In the genomic region with DNA sequence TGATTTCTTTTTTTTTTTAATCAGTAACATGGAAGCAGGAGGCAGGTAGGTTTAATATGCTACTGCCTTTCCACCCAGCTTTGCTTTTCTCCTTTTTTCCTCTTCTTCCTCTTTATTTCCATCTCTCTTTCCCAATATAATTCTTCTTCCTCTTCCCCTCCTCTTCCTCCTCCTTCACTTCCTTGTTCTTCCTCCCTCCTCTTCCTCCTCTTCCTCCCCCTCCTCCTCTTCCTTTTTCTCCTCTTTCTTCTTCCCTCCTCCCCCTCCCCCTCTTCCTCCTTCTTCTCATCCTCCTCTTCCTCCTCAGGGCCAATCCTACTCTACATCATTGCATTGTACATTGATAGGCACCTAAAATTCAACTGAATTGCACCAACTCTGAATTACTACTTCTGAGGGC, we compare ENCODE assay signal across 28 cellular contexts.
"Had no signal": no experiment of that assay in that cellular context is flagged by ENCODE, and none has a peak within 500 bp of the region (broad histone marks: within the 10 kb centered on the region; RNA-seq: fewer than 3 reads in every experiment).

No MANE protein-coding gene starts in this region.

- H3K4me1 ChIP-seq: testis, thyroid gland, uterus had no signal

- H3K27ac Mint-ChIP-seq: stimulated activated effector memory CD8-positive, alpha-beta T cell treated with anti-CD3 and anti-CD28 coated beads, Interleukin-12 subunit alpha, Interleukin-12 subunit beta, amount 100 ng/mL, for 72 hours; stimulated activated memory B cell treated with anti-CD40 and anti-IgM and Interleukin-4, amounts not matched to agents 10 μg/mL and 1 μg/mL and 100 μg/mL, for 72 hours; stimulated activated naive B cell treated with anti-CD40 and anti-IgM and Interleukin-4, amounts not matched to agents 10 μg/mL and 1 μg/mL and 100 μg/mL, for 72 hours; stimulated activated naive CD8-positive, alpha-beta T cell treated with anti-CD3 and anti-CD28 coated beads, Interleukin-15, amount 100 ng/mL, for 72 hours; stimulated activated naive CD8-positive, alpha-beta T cell treated with anti-CD3 and anti-CD28 coated beads, Interleukin-15, Interleukin-2, amounts not matched to agents 100 ng/mL and 50 ng/mL, for 24 hours; type B pancreatic cell had no signal

- ATAC-seq: stimulated activated effector memory CD8-positive, alpha-beta T cell treated with anti-CD3 and anti-CD28 coated beads, Interleukin-12 subunit alpha, Interleukin-12 subunit beta, amount 100 ng/mL, for 72 hours; stimulated activated memory B cell treated with anti-CD40 and anti-IgM and Interleukin-4, amounts not matched to agents 10 μg/mL and 1 μg/mL and 100 μg/mL, for 72 hours; stimulated activated naive B cell treated with anti-CD40 and anti-IgM and Interleukin-4, amounts not matched to agents 10 μg/mL and 1 μg/mL and 100 μg/mL, for 72 hours; stimulated activated naive CD8-positive, alpha-beta T cell treated with anti-CD3 and anti-CD28 coated beads, Interleukin-15, amount 100 ng/mL, for 72 hours; stimulated activated naive CD8-positive, alpha-beta T cell treated with anti-CD3 and anti-CD28 coated beads, Interleukin-15, Interleukin-2, amounts not matched to agents 100 U/mL and 50 U/mL, for 24 hours; upper lobe of right lung had no signal

- H3K9me3 ChIP-seq: suprapubic skin, testis, thyroid gland, upper lobe of right lung, vagina had no signal

- H3K9me3 Mint-ChIP-seq: stimulated activated effector memory CD8-positive, alpha-beta T cell treated with anti-CD3 and anti-CD28 coated beads, Interleukin-12 subunit alpha, Interleukin-12 subunit beta, amount 100 ng/mL, for 72 hours; stimulated activated naive CD8-positive, alpha-beta T cell treated with anti-CD3 and anti-CD28 coated beads, Interleukin-15, Interleukin-2, amounts not matched to agents 100 ng/mL and 50 ng/mL, for 24 hours had no signal

- DNase-seq: stimulated activated CD4-positive, alpha-beta T cell treated with anti-CD3 and anti-CD28 coated beads, Interleukin-2, amount 100 ng/mL, for 48 hours; stimulated activated CD4-positive, alpha-beta T cell treated with anti-CD3 and anti-CD28 coated beads, Interleukin-4, amount 100 ng/mL, for 1 hour; stimulated activated CD4-positive, alpha-beta T cell treated with anti-CD3 and anti-CD28 coated beads, Interleukin-4, amount 100 ng/mL, for 24 hours; stimulated activated CD4-positive, alpha-beta T cell treated with anti-CD3 and anti-CD28 coated beads, Interleukin-4, amount 100 ng/mL, for 4 hours; stimulated activated CD8-positive, alpha-beta memory T cell treated with anti-CD3 and anti-CD28 coated beads, Interleukin-4, amount 100 ng/mL, for 48 hours; stimulated activated naive B cell treated with anti-CD40 and anti-IgM and Interleukin-4, amounts not matched to agents 10 μg/mL and 1 μg/mL and 100 μg/mL, for 72 hours; stimulated activated naive CD4-positive, alpha-beta T cell; stimulated activated naive CD4-positive, alpha-beta T cell treated with Interleukin-2 at 50 U/mL for 16 hours; stimulated activated naive CD8-positive, alpha-beta T cell treated with anti-CD3 and anti-CD28 coated beads, Interleukin-15, amount 100 ng/mL, for 72 hours; stimulated activated naive CD8-positive, alpha-beta T cell treated with anti-CD3 and anti-CD28 coated beads, Interleukin-15, Interleukin-2, amounts not matched to agents 100 U/mL and 50 U/mL, for 24 hours; stomach; substantia nigra; testis; thyroid gland; tibial artery; transverse colon; trophoblast cell; upper lobe of right lung; uterus had no signal

- H3K27ac ChIP-seq: stomach, suprapubic skin, testis, thoracic aorta, thyroid gland, tibial artery, tibial nerve, transverse colon, upper lobe of right lung, uterus, vagina had no signal

- H3K36me3 ChIP-seq: thoracic aorta, thyroid gland, transverse colon, upper lobe of right lung, uterus, vagina had no signal

- H3K4me3 Mint-ChIP-seq: stimulated activated effector memory CD8-positive, alpha-beta T cell treated with anti-CD3 and anti-CD28 coated beads, Interleukin-12 subunit alpha, Interleukin-12 subunit beta, amount 100 ng/mL, for 72 hours; stimulated activated memory B cell treated with anti-CD40 and anti-IgM and Interleukin-4, amounts not matched to agents 10 μg/mL and 1 μg/mL and 100 μg/mL, for 72 hours; stimulated activated naive B cell treated with anti-CD40 and anti-IgM and Interleukin-4, amounts not matched to agents 10 μg/mL and 1 μg/mL and 100 μg/mL, for 72 hours; stimulated activated naive CD8-positive, alpha-beta T cell treated with anti-CD3 and anti-CD28 coated beads, Interleukin-15, amount 100 ng/mL, for 72 hours; stimulated activated naive CD8-positive, alpha-beta T cell treated with anti-CD3 and anti-CD28 coated beads, Interleukin-15, Interleukin-2, amounts not matched to agents 100 ng/mL and 50 ng/mL, for 24 hours; type B pancreatic cell had no signal

- H3K27me3 ChIP-seq: suprapubic skin, testis, thyroid gland, tibial artery, tibial nerve, transverse colon, upper lobe of right lung, uterus, vagina had no signal

- FAIRE-seq: urothelium cell line had no signal

- H3K4me3 ChIP-seq: stomach, suprapubic skin, testis, thoracic aorta, thyroid gland, tibial artery, tibial nerve, transverse colon, upper lobe of right lung, uterus, vagina had no signal
